Comparison of ENCODE assay signal across 2 cellular contexts in genomic region chr6:36609582-36609981, GRCh38.
TF ChIP-seq lines count a peak whose summit lies in the region.

No MANE protein-coding gene starts in this region.

TF ChIP-seq in HEK293, 187 proteins besides CTCF, POLR2A, EP300 and RAD21:
- TF ChIP-seq SCRT2 (tag by site-specific recombination; IDR thresholded peaks at IDR 0.05) (no peak), MZF1 (tag by site-specific recombination; IDR thresholded peaks at IDR 0.05; ENCODE audit: borderline replicate concordance) (0 out of 2 replicates have a peak, but pooled peaks have one; percentile 28), ZNF600 (tag by site-specific recombination; IDR thresholded peaks at IDR 0.05) (peak; percentile 68; the same call in 1 of the 2 replicates)
TF ChIP-seq in HEK293: peak in this region for 2.

TF ChIP-seq in GM12878, 131 proteins besides CTCF, POLR2A, EP300 and RAD21:
- TF ChIP-seq SMAD5 (IDR thresholded peaks at IDR 0.05; ENCODE audit: low read depth) (0 out of 2 replicates have a peak, but pooled peaks have one; percentile 14), CREM (IDR thresholded peaks at IDR 0.05; ENCODE audit: low read depth) (no peak), HCFC1 (IDR thresholded peaks at IDR 0.05; ENCODE audit: low read length) (no peak), MEF2A (IDR thresholded peaks at IDR 0.05; ENCODE audit: insufficient read depth, low read depth, low read length) (no peak), ETV6 (conservative IDR thresholded peaks at IDR 0.05 in 1 of 2, IDR thresholded peaks at IDR 0.05 in 1 of 2; ENCODE audit: borderline replicate concordance in 1 of 2, low read depth in 1 of 2) (no peak), CEBPZ (IDR thresholded peaks at IDR 0.05; ENCODE audit: low read depth, low read length) (no peak), RFX5 (IDR thresholded peaks at IDR 0.05; ENCODE audit: low read depth, low read length) (no peak)
